1 cellular context compared by ENCODE assay signal in genomic region chr2:23487735-23488492, GRCh38.
TF ChIP-seq lines count a peak whose summit lies in the region.

No MANE protein-coding gene starts in this region.

TF ChIP-seq in GM23338, 12 proteins besides CTCF, POLR2A, EP300 and RAD21 (continued from another document):
- TF ChIP-seq REST (IDR thresholded peaks at IDR 0.05; ENCODE audit: unreplicated experiment) = no peak
- no peak for TF ChIP-seq ZNF331 (CRISPR knock-in tag; IDR thresholded peaks at IDR 0.05; ENCODE audit: low read depth)
